In genomic region chr1:161313554-161314200, GRCh38 we compare ENCODE assay signal across 8 cellular contexts. TPM values are rescaled to one million over a fixed set of nuclear protein-coding genes. Genes with fewer than 3 reads are reported as not detected.
DNase-seq lines count a peak whose midpoint lies in the region; TF ChIP-seq lines count a peak whose summit lies in the region.

No MANE protein-coding gene starts in this region.

- peak overlapping the region; percentile 76 for H3K4me2 ChIP-seq in fibroblast of lung (ENCODE audit: extremely low read depth, insufficient read depth, low read length)

- H3K4me1 Mint-ChIP-seq in T-helper 2 cell treated with Interferon-gamma antibody and Interleukin-4, amounts not matched to agents 5 μg/mL and 100 μg/mL, for 36 hours (ENCODE audit: low read depth): peaks cover 26% of the 10 kb centered on the region

- peak overlapping the region; percentile 76; the same call in 1 of the 2 replicates for H3K27ac ChIP-seq in SJSA1
- H3K27ac ChIP-seq in fibroblast of lung (ENCODE audit: insufficient read depth, low read length): peak overlapping the region; percentile 91

- H3K79me2 ChIP-seq in fibroblast of lung (ENCODE audit: control insufficient read depth, insufficient read depth, low read length): peaks cover 12% of the 10 kb centered on the region

- H3K27me3 Mint-ChIP-seq in T-helper 2 cell treated with Interferon-gamma antibody and Interleukin-4, amounts not matched to agents 5 μg/mL and 100 μg/mL, for 36 hours (ENCODE audit: low read depth): peaks cover 8% of the 10 kb centered on the region

- H3K4me1 ChIP-seq in SJSA1 (replicated peaks): peaks cover 5% of the 10 kb centered on the region; the same call in 1 of the 2 replicates
- peaks cover 3% of the 10 kb centered on the region for H3K4me1 ChIP-seq in fibroblast of lung (ENCODE audit: control insufficient read depth, extremely low read depth, insufficient read depth, low read length)

- DNase-seq in T-helper 2 cell treated with Interferon-gamma antibody and Interleukin-4, amounts not matched to agents 5 μg/mL and 100 μg/mL, for 36 hours (ENCODE audit: low spot score): no peak
- DNase-seq in T-helper 2 cell (no peak), SJSA1 (ENCODE audit: low read depth in 1 of 2, low spot score in 2 of 2) (peak in 1 of 2 experiments; percentile 29), fibroblast of lung (ENCODE audit: low read depth in 2 of 2) (no peak), occipital lobe (lab: John Stamatoyannopoulos, UW) (peak; percentile 13), NCI-H82 (lab: John Stamatoyannopoulos, UW) (no peak)
- DNase-seq in activated CD4-positive, CD25-positive, alpha-beta regulatory T cell treated with anti-CD3 and anti-CD28 coated beads, Interleukin-2, amount 50 U/mL, for 72 hours: no peak
- no peak for DNase-seq in effector CD8-positive, alpha-beta T cell (lab: John Stamatoyannopoulos, UW)

- H3K36me3 Mint-ChIP-seq in T-helper 2 cell treated with Interferon-gamma antibody and Interleukin-4, amounts not matched to agents 5 μg/mL and 100 μg/mL, for 36 hours (ENCODE audit: low read depth): peaks cover 3% of the 10 kb centered on the region

- H3K36me3 ChIP-seq in SJSA1 (no peaks in the 10 kb centered on the region), fibroblast of lung (ENCODE audit: control insufficient read depth, insufficient read depth, low read length) (no peaks in the 10 kb centered on the region)

- no peaks in the 10 kb centered on the region for H3K9me3 Mint-ChIP-seq in T-helper 2 cell treated with Interferon-gamma antibody and Interleukin-4, amounts not matched to agents 5 μg/mL and 100 μg/mL, for 36 hours

- TF ChIP-seq CTCF in fibroblast of lung (conservative IDR thresholded peaks at IDR 0.05 in 1 of 2, IDR thresholded peaks at IDR 0.05 in 1 of 2; ENCODE audit: low read depth in 1 of 2, low read length in 2 of 2): no peak

- peak overlapping the region; percentile 99 for H3K4me3 Mint-ChIP-seq in T-helper 2 cell treated with Interferon-gamma antibody and Interleukin-4, amounts not matched to agents 5 μg/mL and 100 μg/mL, for 36 hours

- H3K4me3 ChIP-seq in SJSA1: peak overlapping the region; percentile 70
- H3K4me3 ChIP-seq in fibroblast of lung (replicated peaks in 1 of 4; ENCODE audit: control extremely low read depth in 1 of 4, insufficient read depth in 1 of 4, low read depth in 3 of 4, low read length in 4 of 4): peak overlapping the region; percentile 58 to 95 (median 77)

- H3K27ac Mint-ChIP-seq in T-helper 2 cell treated with Interferon-gamma antibody and Interleukin-4, amounts not matched to agents 5 μg/mL and 100 μg/mL, for 36 hours: peak overlapping the region; percentile 97

- no peaks in the 10 kb centered on the region for H3K9me3 ChIP-seq in SJSA1 (replicated peaks)
- H3K9me3 ChIP-seq in fibroblast of lung (ENCODE audit: control insufficient read depth, insufficient read depth, low read depth, low read length): no peaks in the 10 kb centered on the region

- peak overlapping the region; percentile 40 for H2AFZ ChIP-seq in fibroblast of lung (ENCODE audit: low read length)

- H4K20me1 ChIP-seq in fibroblast of lung (ENCODE audit: control insufficient read depth, extremely low read depth, insufficient read depth, low read length): no peaks in the 10 kb centered on the region

- H3K9ac ChIP-seq in fibroblast of lung (ENCODE audit: insufficient read depth, low read length): peak overlapping the region; percentile 90

- no peaks in the 10 kb centered on the region for H3K27me3 ChIP-seq in SJSA1 (replicated peaks)
- no peaks in the 10 kb centered on the region for H3K27me3 ChIP-seq in fibroblast of lung (ENCODE audit: control insufficient read depth, insufficient read depth, low read length)

RNA-seq across cellular contexts. Expression of gene SDHC, which starts 0.5 kb away (rescaled TPM):
- total RNA-seq in SJSA1 (2014; rRNA removed; shearing (Covaris generic)): 20.3 and 35.9 TPM in 2 replicates
- total RNA-seq in fibroblast of lung (13.4 and 24.8 TPM in 2 replicates), occipital lobe (19.5 TPM)
- 484 and 512 TPM in 2 replicates for polyA plus RNA-seq in fibroblast of lung
- polyA plus RNA-seq in fibroblast of lung (2012): 287 and 291 TPM in 2 replicates
- polyA minus RNA-seq in fibroblast of lung (ENCODE audit: low replicate concordance): 104 and 143 TPM in 2 replicates

RNA-seq across cellular contexts. Expression of gene MPZ, which starts 3.9 kb away (rescaled TPM):
- not detected in 2 replicates for total RNA-seq in SJSA1 (2014; rRNA removed; shearing (Covaris generic))
- total RNA-seq in fibroblast of lung: 0.51 and 0.99 TPM in 2 replicates
- polyA plus RNA-seq in fibroblast of lung: 1.1 and 1.9 TPM in 2 replicates
- 1.0 and 2.6 TPM in 2 replicates for polyA plus RNA-seq in fibroblast of lung (2012)
- 0.67 and 3.8 TPM in 2 replicates for polyA minus RNA-seq in fibroblast of lung (ENCODE audit: low replicate concordance)
- total RNA-seq in occipital lobe: 1.4 TPM

RNA-seq across cellular contexts. Expression of gene CFAP126, which starts 54.0 kb away (rescaled TPM):
- not detected in 2 replicates for total RNA-seq in SJSA1 (2014; rRNA removed; shearing (Covaris generic))
- total RNA-seq in fibroblast of lung: not detected in 2 replicates
- not detected in 2 replicates for polyA plus RNA-seq in fibroblast of lung
- not detected in 2 replicates for polyA plus RNA-seq in fibroblast of lung (2012)
- not detected in 2 replicates for polyA minus RNA-seq in fibroblast of lung (ENCODE audit: low replicate concordance)
- total RNA-seq in occipital lobe: 0.31 TPM

RNA-seq across cellular contexts. Expression of gene PCP4L1, which starts 55.1 kb away (rescaled TPM):
- total RNA-seq in SJSA1 (2014; rRNA removed; shearing (Covaris generic)): not detected in 2 replicates
- total RNA-seq in fibroblast of lung (not detected in 2 replicates), occipital lobe (3.1 TPM)
- not detected in 2 replicates for polyA plus RNA-seq in fibroblast of lung
- not detected in 2 replicates for polyA plus RNA-seq in fibroblast of lung (2012)
- not detected in 2 replicates for polyA minus RNA-seq in fibroblast of lung (ENCODE audit: low replicate concordance)
